In genomic region chr7:7959979-7960670, GRCh38 we compare ENCODE assay signal across 15 cellular contexts. TPM values are rescaled to one million over a fixed set of nuclear protein-coding genes. Genes with fewer than 3 reads are reported as not detected.
DNase-seq lines count a peak whose midpoint lies in the region; ATAC-seq and TF ChIP-seq lines count a peak whose summit lies in the region.
"Had no signal": no experiment of that assay in that cellular context is flagged by ENCODE, and none has a peak within 500 bp of the region (broad histone marks: within the 10 kb centered on the region; RNA-seq: fewer than 3 reads in every experiment).

No MANE protein-coding gene starts in this region.

- no peak overlapping the region for H3K9ac ChIP-seq in endodermal cell (ENCODE audit: extremely low read depth, low read length, poor library complexity, severe bottlenecking)

- H3K4me3 Mint-ChIP-seq in endodermal cell, result no peak overlapping the region
- H3K4me3 Mint-ChIP-seq: activated CD4-positive, alpha-beta memory T cell treated with anti-CD3 and anti-CD28 coated beads, Interleukin-2, amount 10 ng/mL, durations not matched to agents 7 days and 5 days; dendritic cell treated with granulocyte-macrophage colony-stimulating factor and Interleukin-4, amounts not matched to agents 40 ng/mL and 50 ng/mL, for 4 days; nephron had no signal

- H3K27ac ChIP-seq in OCI-LY7 (ENCODE audit: low read depth, low read length, poor library complexity, severe bottlenecking), result no peak overlapping the region
- no peak overlapping the region for H3K27ac ChIP-seq in tibial artery
- H3K27ac ChIP-seq in spleen, result no peak overlapping the region
- H3K27ac ChIP-seq in endodermal cell (ENCODE audit: low read depth, low read length), result no peak overlapping the region
- H3K27ac ChIP-seq: vagina had no signal

- no peak overlapping the region for H3K27ac Mint-ChIP-seq in activated naive CD4-positive, alpha-beta T cell treated with anti-CD3 and anti-CD28 coated beads, Interleukin-2, amount 50 U/mL, for 72 hours
- no peak overlapping the region for H3K27ac Mint-ChIP-seq in endodermal cell
- H3K27ac Mint-ChIP-seq: activated CD4-positive, alpha-beta memory T cell treated with anti-CD3 and anti-CD28 coated beads, Interleukin-2, amount 10 ng/mL, durations not matched to agents 7 days and 5 days; dendritic cell treated with granulocyte-macrophage colony-stimulating factor and Interleukin-4, amounts not matched to agents 40 ng/mL and 50 ng/mL, for 4 days; nephron had no signal

- H3K36me3 Mint-ChIP-seq in activated naive CD4-positive, alpha-beta T cell treated with anti-CD3 and anti-CD28 coated beads, Interleukin-2, amount 50 U/mL, for 72 hours, result no peaks in the 10 kb centered on the region
- no peaks in the 10 kb centered on the region for H3K36me3 Mint-ChIP-seq in endodermal cell (ENCODE audit: low read depth)

- TF ChIP-seq POLR2A in spleen (IDR thresholded peaks at IDR 0.05), result no peak

- no peaks in the 10 kb centered on the region for H3K9me3 Mint-ChIP-seq in activated naive CD4-positive, alpha-beta T cell treated with anti-CD3 and anti-CD28 coated beads, Interleukin-2, amount 50 U/mL, for 72 hours
- no peaks in the 10 kb centered on the region for H3K9me3 Mint-ChIP-seq in endodermal cell
- H3K9me3 Mint-ChIP-seq: activated CD4-positive, alpha-beta memory T cell treated with anti-CD3 and anti-CD28 coated beads, Interleukin-2, amount 10 ng/mL, durations not matched to agents 7 days and 5 days; dendritic cell treated with granulocyte-macrophage colony-stimulating factor and Interleukin-4, amounts not matched to agents 40 ng/mL and 50 ng/mL, for 4 days; nephron had no signal

- no TSS peak for BruUV-seq in OCI-LY7 (replicated peaks; lab: Mats Ljungman, UMichigan)

- DNase-seq in OCI-LY7 (ENCODE audit: low spot score), result peak; percentile 9
- no peak for DNase-seq in tibial artery
- no peak for DNase-seq in activated naive CD4-positive, alpha-beta T cell treated with anti-CD3 and anti-CD28 coated beads, Interleukin-2, amount 50 U/mL, for 72 hours (ENCODE audit: low spot score in 2 of 2)
- no peak for DNase-seq in spleen
- DNase-seq in endodermal cell, result no peak
- DNase-seq: activated CD4-positive, alpha-beta memory T cell treated with anti-CD3 and anti-CD28 coated beads, Interleukin-2, amount 10 ng/mL, durations not matched to agents 7 days and 5 days; foreskin melanocyte; small intestine; SW 1271 had no signal

- no peaks in the 10 kb centered on the region for H4K20me1 ChIP-seq in OCI-LY7 (ENCODE audit: insufficient read depth, low read length)

- CTCF ChIA-PET in OCI-LY7 (lab: Charles Lee; ENCODE audit: unreplicated experiment), result no interaction called here

- peaks cover 28% of the 10 kb centered on the region for H3K4me1 ChIP-seq in OCI-LY7 (ENCODE audit: insufficient read depth, low read length, poor library complexity, severe bottlenecking)
- no peaks in the 10 kb centered on the region for H3K4me1 ChIP-seq in tibial artery
- H3K4me1 ChIP-seq in spleen, result peaks cover 0 to 6% (median 0%) of the 10 kb centered on the region in 6 donors
- no peaks in the 10 kb centered on the region for H3K4me1 ChIP-seq in endodermal cell (ENCODE audit: control insufficient read depth, insufficient read depth, low read length)
- H3K4me1 ChIP-seq: vagina had no signal

- intact Hi-C loops in OCI-LY7 (cut with micrococcal nuclease; ENCODE audit: unreplicated experiment) (no loop called here), tibial artery (cut with DNase I; ENCODE audit: low total_unique reads) (loop anchor here (10.0 kb wide), 2 partner anchors 235 to 315 kb away; partner anchors contain the start of gene UMAD1), spleen (cut with DNase I; ENCODE audit: low total_unique reads) (loop anchor here (10.0 kb wide), 1 partner anchor 225 kb away; no protein-coding TSS in a partner anchor)

- H3K9me2 ChIP-seq in OCI-LY7 (ENCODE audit: insufficient read depth, low read length), result no peaks in the 10 kb centered on the region

- H3K79me2 ChIP-seq in OCI-LY7 (ENCODE audit: insufficient read depth, low read depth, low read length), result no peaks in the 10 kb centered on the region

- H3K9me3 ChIP-seq in OCI-LY7 (ENCODE audit: low read length) (no peaks in the 10 kb centered on the region), tibial artery (no peaks in the 10 kb centered on the region), spleen (no peaks in the 10 kb centered on the region), endodermal cell (ENCODE audit: control insufficient read depth, low read length) (no peaks in the 10 kb centered on the region)
- H3K9me3 ChIP-seq: vagina had no signal

- peaks cover 14% of the 10 kb centered on the region for H3K4me1 Mint-ChIP-seq in endodermal cell
- H3K4me1 Mint-ChIP-seq: activated CD4-positive, alpha-beta memory T cell treated with anti-CD3 and anti-CD28 coated beads, Interleukin-2, amount 10 ng/mL, durations not matched to agents 7 days and 5 days; nephron had no signal

- 79 to 89% (median 86%) methylated on average over 4 of the region's 4 CpGs for WGBS in spleen, 5 donors
- WGBS in endodermal cell (ENCODE audit: insufficient coverage in 1 of 2, insufficient read length in 1 of 2), 2 experiments, result 89 to 90% methylated on average over 4 of the region's 4 CpGs

- TF ChIP-seq CTCF in OCI-LY7 (conservative IDR thresholded peaks at IDR 0.05; ENCODE audit: low read length), result no peak
- no peak for TF ChIP-seq CTCF in tibial artery (IDR thresholded peaks at IDR 0.05)
- TF ChIP-seq CTCF in spleen (IDR thresholded peaks at IDR 0.05 in 8 of 11, conservative IDR thresholded peaks at IDR 0.05 in 3 of 11), result no peak
- no peak for TF ChIP-seq CTCF in endodermal cell (conservative IDR thresholded peaks at IDR 0.05)

- POLR2A ChIA-PET in OCI-LY7 (lab: Charles Lee), result interaction anchor here (0.6 to 1.3 kb wide), 6 partner anchors 13 to 849 kb away, joined by 3 to 4 read pairs (median 3); no protein-coding TSS in a partner anchor

- H3K36me3 ChIP-seq in OCI-LY7 (ENCODE audit: insufficient read depth, low read length) (no peaks in the 10 kb centered on the region), tibial artery (no peaks in the 10 kb centered on the region), spleen (no peaks in the 10 kb centered on the region), endodermal cell (ENCODE audit: control insufficient read depth, insufficient read depth, low read length) (no peaks in the 10 kb centered on the region)
- H3K36me3 ChIP-seq: vagina had no signal

- peak overlapping the region; percentile 14; the same call in 1 of the 2 replicates for H3K4me2 ChIP-seq in OCI-LY7 (ENCODE audit: low read length)

- H2AFZ ChIP-seq in OCI-LY7 (ENCODE audit: low read length), result no peak overlapping the region

- H3K4me3 ChIP-seq in OCI-LY7 (ENCODE audit: low read depth, low read length, poor library complexity, severe bottlenecking) (no peak overlapping the region), tibial artery (no peak overlapping the region), spleen (no peak overlapping the region), endodermal cell (ENCODE audit: low read length) (no peak overlapping the region)
- H3K4me3 ChIP-seq: vagina had no signal

- peak; percentile 84 for ATAC-seq in GM18907 (IDR thresholded peaks at IDR 0.05; ENCODE audit: unreplicated experiment)
- ATAC-seq in GM21529 (IDR thresholded peaks at IDR 0.05; ENCODE audit: unreplicated experiment), result peak; percentile 91
- peak; percentile 94 for ATAC-seq in HG03066 (IDR thresholded peaks at IDR 0.05; ENCODE audit: low read depth, unreplicated experiment)
- ATAC-seq in activated naive CD4-positive, alpha-beta T cell treated with anti-CD3 and anti-CD28 coated beads, Interleukin-2, amount 50 U/mL, for 72 hours, result no peak

- H3K27me3 Mint-ChIP-seq in endodermal cell (ENCODE audit: insufficient read depth), result no peaks in the 10 kb centered on the region
- H3K27me3 Mint-ChIP-seq: activated CD4-positive, alpha-beta memory T cell treated with anti-CD3 and anti-CD28 coated beads, Interleukin-2, amount 10 ng/mL, durations not matched to agents 7 days and 5 days; dendritic cell treated with granulocyte-macrophage colony-stimulating factor and Interleukin-4, amounts not matched to agents 40 ng/mL and 50 ng/mL, for 4 days had no signal

- H3K27me3 ChIP-seq in tibial artery (no peaks in the 10 kb centered on the region), spleen (replicated peaks in 1 of 7) (no peaks in the 10 kb centered on the region), endodermal cell (ENCODE audit: control insufficient read depth, insufficient read depth, low read length, poor library complexity, severe bottlenecking) (no peaks in the 10 kb centered on the region)
- H3K27me3 ChIP-seq: vagina had no signal

RNA-seq across cellular contexts. Expression of gene GLCCI1, which starts 8.5 kb away (rescaled TPM):
- total RNA-seq in OCI-LY7 (2014; rRNA removed; shearing (Covaris generic)), result 18.5 and 21.3 TPM in 2 replicates
- 85.6 and 108 TPM in 2 replicates for total RNA-seq in OCI-LY7 (2022)
- total RNA-seq in activated naive CD4-positive, alpha-beta T cell treated with anti-CD3 and anti-CD28 coated beads, Interleukin-2, amount 50 U/mL, for 72 hours, result 10 to 100 TPM; 16.7 to 20.9 TPM
- 10 to 100 TPM; 35.7 to 53.2 (median 44.8) TPM for total RNA-seq in spleen
- polyA plus RNA-seq in spleen, result 1 to 10 TPM; 9.1 to 9.6 (median 9.4) TPM
- total RNA-seq in endodermal cell, result 10 to 100 TPM; 44.3 to 55.8 TPM
- 40.4 TPM for polyA plus RNA-seq in endodermal cell (2013, experiment 1 of 2)
- polyA plus RNA-seq in endodermal cell (2013, experiment 2 of 2), result 39.0 TPM

Comparison
In these comparisons a context has a peak if more than half of its experiments do, and no peak if none do; other contexts are left out.
1. ATAC-seq: peak in GM18907 (single experiment), GM21529 (single experiment) and HG03066 (single experiment); none in activated naive CD4-positive, alpha-beta T cell treated with anti-CD3 and anti-CD28 coated beads, Interleukin-2, amount 50 U/mL, for 72 hours (0 of 2).